Comparison of ENCODE assay signal across 22 cellular contexts in the genomic region with DNA sequence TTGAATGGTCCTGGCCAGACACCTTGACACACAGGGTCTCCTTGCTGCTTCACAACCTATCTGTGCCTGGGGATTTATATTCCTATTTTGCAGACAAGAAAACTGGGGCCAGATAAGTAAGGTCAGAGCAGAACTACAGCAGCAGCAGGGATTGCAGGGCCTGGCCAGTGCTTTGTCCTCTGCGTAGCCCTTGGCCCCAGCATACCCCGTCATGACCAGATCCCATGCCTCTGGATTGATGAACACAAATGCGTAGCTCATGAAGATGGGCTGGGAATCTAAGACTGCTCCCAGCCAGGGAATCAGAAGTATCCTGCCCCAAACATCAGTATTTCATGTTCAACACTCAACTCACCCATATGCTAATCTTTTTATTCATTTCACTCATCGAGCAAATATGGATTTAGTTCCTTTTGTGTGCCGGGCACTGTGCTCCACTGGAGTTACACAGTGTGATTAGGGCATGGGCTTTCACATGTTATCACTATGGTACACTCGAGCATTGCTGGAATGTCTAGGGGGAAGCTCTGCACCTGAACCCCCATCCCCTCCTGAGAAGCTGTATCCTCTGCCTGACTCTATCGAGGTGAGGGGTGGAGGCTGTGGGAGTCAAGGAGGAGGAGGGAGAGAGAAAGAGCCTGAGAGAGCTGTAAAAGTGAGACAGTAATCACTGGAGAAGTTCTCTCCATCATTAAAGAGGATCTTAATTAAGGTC.
DNase-seq lines count a peak whose midpoint lies in the region; ATAC-seq, FAIRE-seq and TF ChIP-seq lines count a peak whose summit lies in the region.
"Had no signal": no experiment of that assay in that cellular context is flagged by ENCODE, and none has a peak within 500 bp of the region (broad histone marks: within the 10 kb centered on the region; RNA-seq: fewer than 3 reads in every experiment).

No MANE protein-coding gene starts in this region.

- H3K4me2 ChIP-seq in astrocyte (ENCODE audit: low read length) (no peak overlapping the region), neural progenitor cell (no peak overlapping the region)
- H3K4me2 ChIP-seq: A549 had no signal

- no peaks in the 10 kb centered on the region for H3K36me3 ChIP-seq in astrocyte (ENCODE audit: insufficient read depth, low read length)
- H3K36me3 ChIP-seq in neural progenitor cell, result no peaks in the 10 kb centered on the region
- no peaks in the 10 kb centered on the region for H3K36me3 ChIP-seq in adrenal gland (replicated peaks in 1 of 2)

- H3F3A ChIP-seq in neural progenitor cell (ENCODE audit: low read depth), result no peaks in the 10 kb centered on the region

- H3K4me1 Mint-ChIP-seq in astrocyte (ENCODE audit: low read depth, unreplicated experiment), result peaks cover 4% of the 10 kb centered on the region
- peaks cover 9% of the 10 kb centered on the region for H3K4me1 Mint-ChIP-seq in neural progenitor cell
- H3K4me1 Mint-ChIP-seq: CD14-positive monocyte, IgD-negative memory B cell had no signal

- no peaks in the 10 kb centered on the region for H3K79me2 ChIP-seq in astrocyte (ENCODE audit: insufficient read depth, low read length)
- no peaks in the 10 kb centered on the region for H3K79me2 ChIP-seq in neural progenitor cell (ENCODE audit: low read depth)

- no peak overlapping the region for H3K9ac ChIP-seq in astrocyte (ENCODE audit: low read length)
- H3K9ac ChIP-seq in neural progenitor cell, result no peak overlapping the region

- peaks cover 57% of the 10 kb centered on the region for H3K27me3 Mint-ChIP-seq in astrocyte (ENCODE audit: low read depth, unreplicated experiment)
- H3K27me3 Mint-ChIP-seq in neural progenitor cell (ENCODE audit: insufficient read depth, low read depth), result no peaks in the 10 kb centered on the region

- no peak for TF ChIP-seq POLR2A in adrenal gland (IDR thresholded peaks at IDR 0.05)

- H3K4me1 ChIP-seq in astrocyte (ENCODE audit: insufficient read depth, low read length) (no peaks in the 10 kb centered on the region), neural progenitor cell (no peaks in the 10 kb centered on the region), adrenal gland (replicated peaks in 1 of 2) (no peaks in the 10 kb centered on the region)
- H3K4me1 ChIP-seq: A549 had no signal

- no peak overlapping the region for H3K4me3 ChIP-seq in astrocyte (ENCODE audit: insufficient read depth, low read depth, low read length)
- no peak overlapping the region for H3K4me3 ChIP-seq in neural progenitor cell
- no peak overlapping the region for H3K4me3 ChIP-seq in adrenal gland
- H3K4me3 ChIP-seq: A549 had no signal

- peak; percentile 10 for DNase-seq in GM13976 (ENCODE audit: low spot score)
- DNase-seq in astrocyte (ENCODE audit: low read depth), result no peak
- peak; percentile 29 for DNase-seq in islet precursor cell
- DNase-seq in neural progenitor cell (ENCODE audit: low spot score), result no peak
- no peak for DNase-seq in adrenal gland
- DNase-seq in H4 (ENCODE audit: low spot score), result no peak
- DNase-seq: CD8-positive, alpha-beta T cell; COR-L47; DMS153; DMS79 treated with DMSO at 0.1 percent for 48 hours; EL; GDM1 had no signal

- in situ Hi-C loops in GM13976 (cut with MboI; ENCODE audit: low sequenced_read_pairs, unreplicated experiment), result no loop called here

- H3K27ac ChIP-seq in astrocyte (ENCODE audit: low read depth, low read length) (no peak overlapping the region), neural progenitor cell (no peak overlapping the region), adrenal gland (no peak overlapping the region)
- H3K27ac ChIP-seq: A549 had no signal

- intact Hi-C loops in adrenal gland (cut with DNase I), result no loop called here

- H3K36me3 Mint-ChIP-seq in astrocyte (ENCODE audit: low read depth, unreplicated experiment), result no peaks in the 10 kb centered on the region
- H3K36me3 Mint-ChIP-seq in neural progenitor cell, result no peaks in the 10 kb centered on the region
- H3K36me3 Mint-ChIP-seq: CD14-positive monocyte; CD8-positive, alpha-beta T cell had no signal

- H3K27me3 ChIP-seq in astrocyte (ENCODE audit: insufficient read depth, low read length), result peaks cover 20% of the 10 kb centered on the region
- H3K27me3 ChIP-seq in neural progenitor cell, result no peaks in the 10 kb centered on the region
- H3K27me3 ChIP-seq in adrenal gland, result no peaks in the 10 kb centered on the region

- peaks cover 4% of the 10 kb centered on the region for H3K9me3 Mint-ChIP-seq in astrocyte (ENCODE audit: unreplicated experiment)
- no peaks in the 10 kb centered on the region for H3K9me3 Mint-ChIP-seq in neural progenitor cell
- H3K9me3 Mint-ChIP-seq: CD8-positive, alpha-beta T cell; IgD-negative memory B cell had no signal

- ATAC-seq in HG03439 (IDR thresholded peaks at IDR 0.05; ENCODE audit: unreplicated experiment) (no peak), HG02938 (IDR thresholded peaks at IDR 0.05; ENCODE audit: unreplicated experiment) (no peak)
- ATAC-seq: A549; CD8-positive, alpha-beta T cell; HCT116 had no signal

- 86 to 96% (median 90%) methylated on average over 7 of the region's 7 CpGs for WGBS in adrenal gland, 4 donors

- no peak for FAIRE-seq in astrocyte (lab: Jason Lieb, UNC)
- FAIRE-seq: A549, D721Med, GM12892, GM19239, H1 had no signal

- H4K20me1 ChIP-seq in astrocyte (ENCODE audit: insufficient read depth, low read length) (no peaks in the 10 kb centered on the region), neural progenitor cell (ENCODE audit: low read depth) (no peaks in the 10 kb centered on the region)

- H3K27ac Mint-ChIP-seq in astrocyte (ENCODE audit: unreplicated experiment), result peak overlapping the region; percentile 12
- H3K27ac Mint-ChIP-seq in neural progenitor cell, result no peak overlapping the region
- H3K27ac Mint-ChIP-seq: CD8-positive, alpha-beta T cell; IgD-negative memory B cell had no signal

- H3K4me3 Mint-ChIP-seq in astrocyte (ENCODE audit: unreplicated experiment), result no peak overlapping the region
- H3K4me3 Mint-ChIP-seq in neural progenitor cell, result peak overlapping the region; percentile 24
- H3K4me3 Mint-ChIP-seq: CD14-positive monocyte; CD8-positive, alpha-beta T cell; IgD-negative memory B cell had no signal

- H3K9me3 ChIP-seq in astrocyte (ENCODE audit: insufficient read depth, low read depth, low read length) (peaks cover 3% of the 10 kb centered on the region), neural progenitor cell (ENCODE audit: low read depth) (no peaks in the 10 kb centered on the region), adrenal gland (replicated peaks in 1 of 3) (no peaks in the 10 kb centered on the region)
- H3K9me3 ChIP-seq: A549 had no signal

- H2AFZ ChIP-seq in astrocyte (ENCODE audit: low read depth, low read length) (no peak overlapping the region), neural progenitor cell (replicated peaks) (no peak overlapping the region)

- TF ChIP-seq CTCF in GM13976 (IDR thresholded peaks at IDR 0.05; ENCODE audit: borderline replicate concordance, control extremely low read depth, extremely low read depth, insufficient read depth, missing control alignments) (no peak), astrocyte (IDR thresholded peaks at IDR 0.05; ENCODE audit: insufficient read depth, low read depth, low read length) (no peak), neural progenitor cell (IDR thresholded peaks at IDR 0.05) (no peak), adrenal gland (IDR thresholded peaks at IDR 0.05) (no peak)

Comparison
In these comparisons a context has a peak if more than half of its experiments do, and no peak if none do; other contexts are left out.
1. DNase-seq: peak in GM13976 (single experiment) and islet precursor cell (single experiment); none in astrocyte (single experiment), neural progenitor cell (single experiment), adrenal gland (0 of 7) and H4 (single experiment).